Comparison of ENCODE assay signal across 11 cellular contexts in the genomic region with DNA sequence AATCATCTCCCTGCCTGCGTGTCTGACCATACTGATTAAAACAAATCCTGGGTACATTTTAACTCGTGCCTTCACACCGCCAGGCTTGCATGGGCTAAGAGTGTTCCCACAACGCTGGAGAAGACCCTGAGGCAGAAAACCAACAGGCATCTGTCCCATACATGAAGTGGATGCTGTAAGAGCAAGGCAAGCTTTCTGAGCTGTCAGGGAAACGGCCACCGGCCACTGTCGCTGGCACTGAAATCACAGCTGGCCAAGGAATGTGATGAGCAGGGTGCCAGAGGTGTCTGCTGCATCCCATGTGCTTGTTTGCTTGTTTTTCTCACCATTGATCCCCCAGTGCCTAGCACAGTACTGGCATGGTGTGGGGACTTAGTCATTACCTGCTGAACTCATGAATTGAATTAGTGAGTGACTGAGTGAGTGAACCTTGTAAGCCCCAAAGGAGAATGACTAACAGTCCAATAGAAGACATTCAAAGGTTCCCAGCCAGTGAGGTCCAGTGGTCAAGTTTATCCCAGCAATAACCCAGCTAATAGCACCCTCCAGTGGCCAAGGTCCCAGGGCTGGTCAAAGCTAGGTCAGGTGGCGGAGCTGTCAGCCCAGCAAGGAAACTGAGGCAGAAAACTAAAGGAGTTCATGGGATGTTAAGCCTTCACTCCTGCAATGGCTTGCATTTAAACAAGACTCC.
DNase-seq lines count a peak whose midpoint lies in the region; ATAC-seq, FAIRE-seq and TF ChIP-seq lines count a peak whose summit lies in the region.
"Had no signal": no experiment of that assay in that cellular context is flagged by ENCODE, and none has a peak within 500 bp of the region (broad histone marks: within the 10 kb centered on the region; RNA-seq: fewer than 3 reads in every experiment).

No MANE protein-coding gene starts in this region.

- no peak overlapping the region for H2AFZ ChIP-seq in SK-N-SH (ENCODE audit: low read depth)

- peak; percentile 52 for TF ChIP-seq RAD21 in SK-N-SH (IDR thresholded peaks at IDR 0.05; ENCODE audit: low read length)

- no peaks in the 10 kb centered on the region for H3K27me3 ChIP-seq in SK-N-SH (ENCODE audit: insufficient read depth)

- H3K9me2 ChIP-seq in SK-N-SH = no peaks in the 10 kb centered on the region

- no peaks in the 10 kb centered on the region for H4K20me1 ChIP-seq in SK-N-SH (ENCODE audit: insufficient read depth)

- CTCF ChIA-PET in SK-N-SH (lab: Yijun Ruan, JAX) = interaction anchor here (0.6 to 2.5 kb wide), 9 partner anchors 12 to 950 kb away, joined by 3 to 10 read pairs (median 3); no protein-coding TSS in a partner anchor

- no peaks in the 10 kb centered on the region for H3K79me2 ChIP-seq in SK-N-SH (ENCODE audit: insufficient read depth)

- no peak overlapping the region for H3K4me2 ChIP-seq in SK-N-SH

- TF ChIP-seq EP300 in SK-N-SH (IDR thresholded peaks at IDR 0.05; ENCODE audit: borderline replicate concordance in 1 of 2, low read depth in 1 of 2, low read length in 1 of 2) = no peak

- H3K9me3 ChIP-seq in SK-N-SH = no peaks in the 10 kb centered on the region

- no peaks in the 10 kb centered on the region for H3K36me3 ChIP-seq in SK-N-SH (replicated peaks in 1 of 2; ENCODE audit: control insufficient read depth in 1 of 2, insufficient read depth in 2 of 2, low read length in 1 of 2)

- FAIRE-seq in urothelium cell line (lab: Jason Lieb, UNC) = peak; percentile 40

- no peak overlapping the region for H3K4me3 ChIP-seq in SK-N-SH (ENCODE audit: low read depth in 2 of 2, low read length in 1 of 2)
- H3K4me3 ChIP-seq: skin epidermis had no signal

- peaks cover 6% of the 10 kb centered on the region for H3K36me3 Mint-ChIP-seq in effector memory CD8-positive, alpha-beta T cell (ENCODE audit: insufficient read depth)
- H3K36me3 Mint-ChIP-seq: memory B cell had no signal

- H3K4me3 Mint-ChIP-seq in effector memory CD8-positive, alpha-beta T cell = no peak overlapping the region
- H3K4me3 Mint-ChIP-seq: memory B cell had no signal

- no peak overlapping the region for H3K27ac ChIP-seq in SK-N-SH (ENCODE audit: low read depth in 2 of 2, low read length in 1 of 2)

- H3K4me1 ChIP-seq in SK-N-SH (ENCODE audit: control insufficient read depth in 1 of 2, insufficient read depth in 2 of 2, low read depth in 1 of 2, low read length in 1 of 2) = peaks cover 0 to 7% of the 10 kb centered on the region in 2 experiments; a peak in 1 of 4 replicates

- H3K4me1 Mint-ChIP-seq in effector memory CD8-positive, alpha-beta T cell (ENCODE audit: low read depth in 2 of 2) = peaks cover 0 to 12% of the 10 kb centered on the region in 2 donors

- peak; percentile 42 for DNase-seq in activated CD8-positive, alpha-beta memory T cell treated with anti-CD3 and anti-CD28 coated beads for 24 hours
- no peak for DNase-seq in activated CD8-positive, alpha-beta memory T cell treated with anti-CD3 and anti-CD28 coated beads, Interleukin-2, amount 50 U/mL, for 4 hours
- DNase-seq in SK-N-SH (no peak), fibroblast of the conjunctiva (ENCODE audit: low read depth) (peak; percentile 17), urothelium cell line (ENCODE audit: low spot score) (no peak), LoVo (ENCODE audit: low spot score) (no peak)
- DNase-seq in effector memory CD8-positive, alpha-beta T cell = no peak

- POLR2A ChIA-PET in SK-N-SH (lab: Yijun Ruan, JAX) = interaction anchor here (0.6 kb wide), 1 partner anchor 8 kb away, joined by 3 read pairs; no protein-coding TSS in a partner anchor

- TF ChIP-seq CTCF in SK-N-SH (IDR thresholded peaks at IDR 0.05) = no peak

- no peak overlapping the region for H3K27ac Mint-ChIP-seq in effector memory CD8-positive, alpha-beta T cell
- H3K27ac Mint-ChIP-seq: activated naive CD4-positive, alpha-beta T cell treated with anti-CD3 and anti-CD28 coated beads, Interleukin-2, amount 50 U/mL, for 72 hours; memory B cell had no signal

- H3K9me3 Mint-ChIP-seq in effector memory CD8-positive, alpha-beta T cell = peaks cover 5 to 6% of the 10 kb centered on the region in 2 donors

- peaks cover 56 to 87% of the 10 kb centered on the region in 2 donors for H3K27me3 Mint-ChIP-seq in effector memory CD8-positive, alpha-beta T cell

- ATAC-seq in GM21786 (IDR thresholded peaks at IDR 0.05; ENCODE audit: unreplicated experiment) = no peak
- no peak for ATAC-seq in effector memory CD8-positive, alpha-beta T cell (replicated peaks)

- H3K9ac ChIP-seq in SK-N-SH = no peak overlapping the region

- H3F3A ChIP-seq in SK-N-SH (replicated peaks; ENCODE audit: insufficient read depth) = no peaks in the 10 kb centered on the region

- 72% methylated on average over 5 of the region's 8 CpGs for WGBS in SK-N-SH (ENCODE audit: low lambda C conversion rate)

TF ChIP-seq in SK-N-SH, 30 proteins besides CTCF, POLR2A, EP300 and RAD21:
- no peak for TF ChIP-seq FOXJ3 (CRISPR knock-in tag; IDR thresholded peaks at IDR 0.05)
- no peak for TF ChIP-seq EZH2phosphoT487 (IDR thresholded peaks at IDR 0.05; ENCODE audit: borderline replicate concordance, low read depth)
- TF ChIP-seq, protein P1, sequence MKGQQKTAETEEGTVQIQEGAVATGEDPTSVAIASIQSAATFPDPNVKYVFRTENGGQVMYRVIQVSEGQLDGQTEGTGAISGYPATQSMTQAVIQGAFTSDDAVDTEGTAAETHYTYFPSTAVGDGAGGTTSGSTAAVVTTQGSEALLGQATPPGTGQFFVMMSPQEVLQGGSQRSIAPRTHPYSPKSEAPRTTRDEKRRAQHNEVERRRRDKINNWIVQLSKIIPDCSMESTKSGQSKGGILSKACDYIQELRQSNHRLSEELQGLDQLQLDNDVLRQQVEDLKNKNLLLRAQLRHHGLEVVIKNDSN (IDR thresholded peaks at IDR 0.05; ENCODE audit: borderline replicate concordance, low read depth) = no peak
- TF ChIP-seq MEF2A (IDR thresholded peaks at IDR 0.05; ENCODE audit: borderline replicate concordance, low read depth) = no peak
- no peak for TF ChIP-seq FOSL2 (IDR thresholded peaks at IDR 0.05; ENCODE audit: borderline replicate concordance, low read depth)
- no peak for TF ChIP-seq POLR2AphosphoS5 (IDR thresholded peaks at IDR 0.05; ENCODE audit: low read depth, low read length)
- no peak for TF ChIP-seq SMC3 (IDR thresholded peaks at IDR 0.05; ENCODE audit: low read depth, low read length)
- TF ChIP-seq RCOR1 (IDR thresholded peaks at IDR 0.05; ENCODE audit: low read length) = no peak
- TF ChIP-seq, protein P2, sequence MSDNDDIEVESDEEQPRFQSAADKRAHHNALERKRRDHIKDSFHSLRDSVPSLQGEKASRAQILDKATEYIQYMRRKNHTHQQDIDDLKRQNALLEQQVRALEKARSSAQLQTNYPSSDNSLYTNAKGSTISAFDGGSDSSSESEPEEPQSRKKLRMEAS (IDR thresholded peaks at IDR 0.05; ENCODE audit: low read depth) = no peak
- TF ChIP-seq NFIC (IDR thresholded peaks at IDR 0.05; ENCODE audit: borderline replicate concordance) = no peak

Comparison
In these comparisons a context has a peak if more than half of its experiments do, and no peak if none do; other contexts are left out.
1. DNase-seq: peak in activated CD8-positive, alpha-beta memory T cell treated with anti-CD3 and anti-CD28 coated beads for 24 hours (single experiment) and fibroblast of the conjunctiva (single experiment); none in activated CD8-positive, alpha-beta memory T cell treated with anti-CD3 and anti-CD28 coated beads, Interleukin-2, amount 50 U/mL, for 4 hours (single experiment), SK-N-SH (single experiment), urothelium cell line (single experiment), LoVo (single experiment) and effector memory CD8-positive, alpha-beta T cell (0 of 3).